ENCODE assay signal across 8 cellular contexts in the genomic region with DNA sequence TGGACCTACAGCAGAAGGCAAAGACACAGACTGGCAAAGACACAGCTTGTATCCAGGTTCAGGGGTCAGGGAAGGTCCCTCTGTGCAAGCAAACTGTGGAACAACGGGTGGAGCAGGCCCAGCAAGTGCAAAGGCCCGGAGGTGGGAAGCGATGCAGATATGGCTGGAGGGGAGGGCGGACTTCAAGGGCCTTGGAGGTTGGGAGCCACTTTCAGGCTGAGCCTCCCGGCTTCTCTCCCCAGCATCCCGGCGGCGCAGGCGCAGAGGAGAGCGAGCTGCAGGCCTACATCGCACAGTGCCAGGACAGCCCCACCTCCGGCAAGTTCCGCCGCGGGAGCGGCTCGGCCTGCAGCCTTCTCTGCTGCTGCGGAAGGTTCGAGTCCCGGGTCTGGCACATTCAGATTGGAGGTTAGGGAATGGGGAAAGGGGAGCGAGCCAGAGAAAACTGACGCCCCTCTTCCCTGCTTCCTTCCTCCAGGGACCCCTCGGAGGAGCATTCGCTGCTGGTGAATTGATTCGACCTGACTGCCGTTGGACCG. TPM values are rescaled to one million over a fixed set of nuclear protein-coding genes. Genes with fewer than 3 reads are reported as not detected.
DNase-seq lines count a peak whose midpoint lies in the region; ATAC-seq and TF ChIP-seq lines count a peak whose summit lies in the region.

No MANE protein-coding gene starts in this region.

- peaks cover 17 to 30% of the 10 kb centered on the region in 2 donors for H3K4me1 Mint-ChIP-seq in effector memory CD8-positive, alpha-beta T cell (ENCODE audit: low read depth in 2 of 2)

- H3K9me3 Mint-ChIP-seq in effector memory CD8-positive, alpha-beta T cell = no peaks in the 10 kb centered on the region

- intact Hi-C loops in thyroid gland (cut with DNase I) = loop anchor here (10.0 kb wide), 1 partner anchor 139 kb away; no protein-coding TSS in a partner anchor

- no peaks in the 10 kb centered on the region for H3K27me3 Mint-ChIP-seq in effector memory CD8-positive, alpha-beta T cell

- peak overlapping the region; percentile 96 for H3K4me3 Mint-ChIP-seq in effector memory CD8-positive, alpha-beta T cell

- no peaks in the 10 kb centered on the region for H3K9me3 ChIP-seq in NT2/D1 (ENCODE audit: insufficient read depth, low read length)
- H3K9me3 ChIP-seq in mesodermal cell (ENCODE audit: control insufficient read depth, low read length) = no peaks in the 10 kb centered on the region
- H3K9me3 ChIP-seq in thyroid gland = no peaks in the 10 kb centered on the region

- H3K9ac ChIP-seq in NT2/D1 (ENCODE audit: insufficient read length, low read depth) = peak overlapping the region; percentile 88

- no peak for TF ChIP-seq CTCF in C4-2B (conservative IDR thresholded peaks at IDR 0.05)
- no peak for TF ChIP-seq CTCF in thyroid gland (IDR thresholded peaks at IDR 0.05)

- no peak for ATAC-seq in effector memory CD8-positive, alpha-beta T cell (replicated peaks)
- ATAC-seq in esophagus mucosa (no peak), GM19397 (IDR thresholded peaks at IDR 0.05; ENCODE audit: unreplicated experiment) (no peak), HG03196 (IDR thresholded peaks at IDR 0.05; ENCODE audit: unreplicated experiment) (no peak)

- H3K36me3 Mint-ChIP-seq in effector memory CD8-positive, alpha-beta T cell (ENCODE audit: insufficient read depth) = peaks cover 7% of the 10 kb centered on the region

- no peak for DNase-seq in NT2/D1 (ENCODE audit: low read depth, low spot score)
- DNase-seq in effector memory CD8-positive, alpha-beta T cell = no peak
- peak; percentile 58 to 61 for DNase-seq in thyroid gland

- H3K4me3 ChIP-seq in NT2/D1 (ENCODE audit: insufficient read length, low read depth) (peak overlapping the region; percentile 52), mesodermal cell (ENCODE audit: extremely low read depth, insufficient read depth, low read length, poor library complexity, severe bottlenecking) (peak overlapping the region; percentile 84), thyroid gland (replicated peaks in 1 of 3) (peak overlapping the region in 2 of 3 donors; percentile 40 to 71)

- H3K4me1 ChIP-seq in NT2/D1 (ENCODE audit: insufficient read depth, insufficient read length) (peaks cover 10% of the 10 kb centered on the region), mesodermal cell (ENCODE audit: control insufficient read depth, insufficient read depth, low read length, poor library complexity, severe bottlenecking) (peaks cover 7% of the 10 kb centered on the region), thyroid gland (peaks cover 13 to 17% of the 10 kb centered on the region in 2 donors)

- H3K27me3 ChIP-seq in NT2/D1 (ENCODE audit: insufficient read depth, insufficient read length) (no peaks in the 10 kb centered on the region), thyroid gland (no peaks in the 10 kb centered on the region)

- TF ChIP-seq POLR2A in thyroid gland (IDR thresholded peaks at IDR 0.05) = no peak

- WGBS in mesodermal cell (ENCODE audit: insufficient coverage in 2 of 2), 2 experiments = 79 to 87% methylated on average over 14 to 19 of the region's 27 CpGs
- WGBS in thyroid gland, 2 donors = 13 to 14% methylated on average over 18 to 22 of the region's 27 CpGs

- peaks cover 48% of the 10 kb centered on the region for H3K36me3 ChIP-seq in NT2/D1 (ENCODE audit: insufficient read depth, insufficient read length, low read length)
- peaks cover 53% of the 10 kb centered on the region for H3K36me3 ChIP-seq in mesodermal cell (ENCODE audit: control insufficient read depth, insufficient read depth, low read length)
- peaks cover under 1 to 6% of the 10 kb centered on the region in 2 donors for H3K36me3 ChIP-seq in thyroid gland

- no peak overlapping the region for H3K27ac Mint-ChIP-seq in effector memory CD8-positive, alpha-beta T cell

- H3K27ac ChIP-seq in C4-2B = peak overlapping the region; percentile 70
- peak overlapping the region; percentile 93 for H3K27ac ChIP-seq in mesodermal cell (ENCODE audit: low read depth, low read length, severe bottlenecking)
- peak overlapping the region; percentile 80 to 92 (median 91) for H3K27ac ChIP-seq in thyroid gland

RNA-seq across cellular contexts. Expression of a gene that starts 2.2 kb away (rescaled TPM):
- 96.5 TPM for polyA plus RNA-seq in mesodermal cell (2013, experiment 1 of 2)
- 73.4 TPM for polyA plus RNA-seq in mesodermal cell (2013, experiment 2 of 2)
- total RNA-seq in thyroid gland (10 to 100 TPM; 53.2 to 93.9 (median 84.1) TPM), esophagus mucosa (48.1 TPM)

RNA-seq across cellular contexts. Expression of a gene that starts 10.9 kb away (rescaled TPM):
- 15.1 TPM for polyA plus RNA-seq in mesodermal cell (2013, experiment 1 of 2)
- 12.6 TPM for polyA plus RNA-seq in mesodermal cell (2013, experiment 2 of 2)
- 10 to 100 TPM in 3 of 4 donors, 1 to 10 TPM in 1; 9.1 to 25.0 (median 14.5) TPM for total RNA-seq in thyroid gland
- 9.2 TPM for total RNA-seq in esophagus mucosa

RNA-seq across cellular contexts. Expression of a gene that starts 17.4 kb away (rescaled TPM):
- 57.0 TPM for polyA plus RNA-seq in mesodermal cell (2013, experiment 1 of 2)
- polyA plus RNA-seq in mesodermal cell (2013, experiment 2 of 2) = 47.8 TPM
- total RNA-seq in thyroid gland (100 to 1,000 TPM in 1 of 4 donors, 10 to 100 TPM in 3; 57.6 to 102 (median 69.5) TPM), esophagus mucosa (11.2 TPM)

RNA-seq across cellular contexts. Expression of a gene that starts 44.5 kb away (rescaled TPM):
- polyA plus RNA-seq in mesodermal cell (2013, experiment 1 of 2) = 1.1 TPM
- 1.4 TPM for polyA plus RNA-seq in mesodermal cell (2013, experiment 2 of 2)
- 10 to 100 TPM in 1 of 4 donors, 1 to 10 TPM in 3; 2.3 to 11.5 (median 5.5) TPM for total RNA-seq in thyroid gland
- total RNA-seq in esophagus mucosa = 4.8 TPM

Comparison
In these comparisons a context has a peak if more than half of its experiments do, and no peak if none do; other contexts are left out.
1. DNase-seq: peak in thyroid gland (2 of 2); none in NT2/D1 (single experiment) and effector memory CD8-positive, alpha-beta T cell (0 of 3).
2. Peak in every context shown above with its lines, with median percentiles within 50 percentile points of each other: H3K27ac ChIP-seq and H3K4me3 ChIP-seq.